19 cellular contexts compared by ENCODE assay signal in genomic region chr6:163720460-163721235, GRCh38.
DNase-seq lines count a peak whose midpoint lies in the region; ATAC-seq, FAIRE-seq and TF ChIP-seq lines count a peak whose summit lies in the region.
"Had no signal": no experiment of that assay in that cellular context is flagged by ENCODE, and none has a peak within 500 bp of the region (broad histone marks: within the 10 kb centered on the region; RNA-seq: fewer than 3 reads in every experiment).

No MANE protein-coding gene starts in this region.

- intact Hi-C loops in OCI-LY7 (cut with micrococcal nuclease; ENCODE audit: unreplicated experiment), result no loop called here
- intact Hi-C loops in gastrocnemius medialis (cut with DNase I; ENCODE audit: low total_unique reads), result no loop called here

- peak; percentile 63 for FAIRE-seq in endometrium (lab: Jason Lieb, UNC)
- FAIRE-seq: A204.1, G401.6, GM12892, H1 had no signal

- H3K79me2 ChIP-seq in OCI-LY7 (ENCODE audit: insufficient read depth, low read depth, low read length), result no peaks in the 10 kb centered on the region

- CTCF ChIA-PET in OCI-LY7 (lab: Charles Lee; ENCODE audit: unreplicated experiment), result interaction anchor here (0.6 kb wide), 1 partner anchor 54 kb away, joined by 4 read pairs; no protein-coding TSS in a partner anchor

- DNase-seq in DMS53 treated with DMSO at 0.1 percent for 48 hours (lab: John Stamatoyannopoulos, UW; ENCODE audit: unreplicated experiment), result peak; percentile 46
- no peak for DNase-seq in OCI-LY7 (ENCODE audit: low spot score)
- no peak for DNase-seq in gastrocnemius medialis
- no peak for DNase-seq in medulla oblongata (ENCODE audit: extremely low spot score)
- no peak for DNase-seq in NK-92 treated with Interleukin-12 subunit alpha and Interleukin-12 subunit beta, amount 100 ng/mL, for 24 hours (lab: John Stamatoyannopoulos, UW)
- no peak for DNase-seq in middle frontal gyrus (ENCODE audit: extremely low spot score, low spot score)
- DNase-seq: C1 segment of cervical spinal cord; Calu3; CD4-positive, alpha-beta T cell; DMS 273 treated with DMSO at 0.1 percent for 48 hours; DMS79 treated with DMSO at 0.1 percent for 48 hours; EL had no signal

- no TSS peak for BruUV-seq in OCI-LY7 (replicated peaks; lab: Mats Ljungman, UMichigan)

- no peaks in the 10 kb centered on the region for H3K9me2 ChIP-seq in OCI-LY7 (ENCODE audit: insufficient read depth, low read length)

- ATAC-seq in gastrocnemius medialis, result no peak

- no peak overlapping the region for H3K4me2 ChIP-seq in OCI-LY7 (ENCODE audit: low read length)

- no peak for TF ChIP-seq POLR2A in gastrocnemius medialis (IDR thresholded peaks at IDR 0.05)

- H3K27me3 ChIP-seq in gastrocnemius medialis, result no peaks in the 10 kb centered on the region

- H3K9me3 ChIP-seq in OCI-LY7 (ENCODE audit: low read length) (no peaks in the 10 kb centered on the region), gastrocnemius medialis (no peaks in the 10 kb centered on the region)
- H3K9me3 ChIP-seq: HAP-1 had no signal

- H3K36me3 ChIP-seq in OCI-LY7 (ENCODE audit: insufficient read depth, low read length) (no peaks in the 10 kb centered on the region), gastrocnemius medialis (no peaks in the 10 kb centered on the region)
- H3K36me3 ChIP-seq: HAP-1 had no signal

- no peaks in the 10 kb centered on the region for H4K20me1 ChIP-seq in OCI-LY7 (ENCODE audit: insufficient read depth, low read length)

- H3K27ac ChIP-seq in OCI-LY7 (ENCODE audit: low read depth, low read length, poor library complexity, severe bottlenecking) (no peak overlapping the region), gastrocnemius medialis (peak overlapping the region in 3 of 4 donors; percentile 24 to 43 (median 25))
- H3K27ac ChIP-seq: HL-60 had no signal

- H3K4me3 ChIP-seq in OCI-LY7 (ENCODE audit: low read depth, low read length, poor library complexity, severe bottlenecking) (no peak overlapping the region), gastrocnemius medialis (no peak overlapping the region)
- H3K4me3 ChIP-seq: HAP-1 had no signal

- 0 out of 2 replicates have a peak overlapping the region, but pooled peaks have one; percentile 2 for H2AFZ ChIP-seq in OCI-LY7 (ENCODE audit: low read length)

- in situ Hi-C loops in gastrocnemius medialis (cut with MboI; ENCODE audit: low sequenced_read_pairs in 4 of 4), result loop anchor here in 3 of 4 donors (25.0 kb wide), 3 partner anchors 258 to 392 kb away; no protein-coding TSS in a partner anchor

- POLR2A ChIA-PET in OCI-LY7 (lab: Charles Lee), result interaction anchor here (1.1 to 4.2 kb wide), 3 partner anchors 10 to 19 kb away, joined by 3 to 38 read pairs (median 8); no protein-coding TSS in a partner anchor

- peaks cover 77% of the 10 kb centered on the region for H3K4me1 ChIP-seq in OCI-LY7 (ENCODE audit: insufficient read depth, low read length, poor library complexity, severe bottlenecking)
- H3K4me1 ChIP-seq in gastrocnemius medialis, result peaks cover 5 to 10% of the 10 kb centered on the region in 2 donors

- no peak for TF ChIP-seq CTCF in OCI-LY7 (conservative IDR thresholded peaks at IDR 0.05; ENCODE audit: low read length)
- no peak for TF ChIP-seq CTCF in gastrocnemius medialis (IDR thresholded peaks at IDR 0.05 in 4 of 5, conservative IDR thresholded peaks at IDR 0.05 in 1 of 5)
